Comparison of ENCODE assay signal across 18 cellular contexts in the genomic region with DNA sequence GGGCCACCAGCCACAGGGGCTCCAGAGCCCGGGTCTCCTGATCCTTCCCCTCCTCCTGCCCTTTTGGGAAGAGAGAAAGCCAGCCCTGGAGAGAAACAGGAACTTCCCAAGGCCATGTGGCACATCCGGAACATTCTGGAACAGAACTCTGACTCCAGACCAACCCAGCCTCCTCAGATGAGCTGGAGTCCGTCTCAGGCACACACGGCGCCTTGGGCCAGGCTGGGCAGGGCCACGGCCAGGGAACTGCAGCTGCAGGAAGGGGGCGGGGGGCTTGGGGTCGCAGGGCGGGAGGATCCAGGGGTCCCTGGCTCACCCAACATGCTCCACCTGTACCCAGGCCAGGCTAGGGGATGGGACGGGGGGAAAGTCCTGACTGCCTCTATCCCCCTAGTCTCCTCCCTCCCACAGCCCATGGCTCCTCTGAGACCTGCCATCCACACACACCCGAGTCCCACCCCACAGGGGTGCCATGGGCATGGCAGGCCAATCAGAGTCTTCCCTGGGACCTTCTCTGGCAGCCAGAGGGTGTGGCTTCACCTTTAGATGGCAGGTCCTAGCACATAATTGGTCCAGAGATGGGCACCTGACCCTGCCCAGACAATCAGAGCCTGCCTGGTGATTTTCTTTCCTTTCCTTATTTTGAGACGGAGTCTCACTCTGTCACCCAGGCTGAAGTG. TPM values are rescaled to one million over a fixed set of nuclear protein-coding genes. Genes with fewer than 3 reads are reported as not detected.
DNase-seq lines count a peak whose midpoint lies in the region; ATAC-seq, FAIRE-seq and TF ChIP-seq lines count a peak whose summit lies in the region.
"Had no signal": no experiment of that assay in that cellular context is flagged by ENCODE, and none has a peak within 500 bp of the region (broad histone marks: within the 10 kb centered on the region; RNA-seq: fewer than 3 reads in every experiment).

No MANE protein-coding gene starts in this region.

- no peak overlapping the region for H3K4me3 ChIP-seq in GM12878
- peak overlapping the region; percentile 17 for H3K4me3 ChIP-seq in lower lobe of right lung
- H3K4me3 ChIP-seq in tibial nerve = no peak overlapping the region
- H3K4me3 ChIP-seq: HAP-1, hepatocyte had no signal

- H3K9ac ChIP-seq in GM12878 (ENCODE audit: control insufficient read depth, insufficient read depth, low read length) = no peak overlapping the region

- H3K4me1 Mint-ChIP-seq in activated CD8-positive, alpha-beta memory T cell treated with anti-CD3 and anti-CD28 coated beads, Interleukin-2, amount 10 ng/mL, durations not matched to agents 7 days and 5 days = no peaks in the 10 kb centered on the region

- POLR2A ChIA-PET in GM12878 (lab: Charles Lee) = interaction anchor here (0.7 kb wide), 1 partner anchor 130 kb away, joined by 4 read pairs; a partner anchor contains a TSS

- WGBS in GM12878 (ENCODE audit: insufficient coverage, insufficient replicate concordance, low lambda C conversion rate, missing lambda C conversion rate) = 78% methylated on average over 7 of the region's 12 CpGs
- 86 to 91% methylated on average over 10 of the region's 12 CpGs for WGBS in tibial nerve, 2 donors

- H3K27ac Mint-ChIP-seq in activated CD8-positive, alpha-beta memory T cell treated with anti-CD3 and anti-CD28 coated beads, Interleukin-2, amount 10 ng/mL, durations not matched to agents 7 days and 5 days = no peak overlapping the region
- H3K27ac Mint-ChIP-seq: activated naive CD4-positive, alpha-beta T cell treated with anti-CD3 and anti-CD28 coated beads for 36 hours had no signal

- TF ChIP-seq RAD21 in GM12878 (IDR thresholded peaks at IDR 0.05; ENCODE audit: insufficient read depth, low read depth, low read length) = no peak

- SMC1A ChIA-PET in GM12878 (lab: Charles Lee; ENCODE audit: uncharacterized antibody, unreplicated experiment) = no interaction called here

- TF ChIP-seq CTCF in GM12878 (IDR thresholded peaks at IDR 0.05 in 2 of 3, conservative IDR thresholded peaks at IDR 0.05 in 1 of 3; ENCODE audit: control insufficient read depth in 2 of 3, extremely low read depth in 1 of 3, insufficient read depth in 1 of 3, low read depth in 3 of 3, low read length in 3 of 3) (no peak), lower lobe of right lung (IDR thresholded peaks at IDR 0.05) (no peak), tibial nerve (IDR thresholded peaks at IDR 0.05) (no peak)

- no peaks in the 10 kb centered on the region; the same call in none of the 2 replicates for H4K20me1 ChIP-seq in GM12878 (ENCODE audit: control insufficient read depth, insufficient read depth)

- no peaks in the 10 kb centered on the region for H3K9me3 Mint-ChIP-seq in activated CD8-positive, alpha-beta memory T cell treated with anti-CD3 and anti-CD28 coated beads, Interleukin-2, amount 10 ng/mL, durations not matched to agents 7 days and 5 days (ENCODE audit: low read depth)
- H3K9me3 Mint-ChIP-seq: activated naive CD4-positive, alpha-beta T cell treated with anti-CD3 and anti-CD28 coated beads for 36 hours had no signal

- in situ Hi-C loops in GM12878 (cut with MboI) = no loop called here

- ATAC-seq in activated CD8-positive, alpha-beta memory T cell treated with anti-CD3 and anti-CD28 coated beads, Interleukin-2, amount 10 ng/mL, durations not matched to agents 7 days and 5 days = peak; percentile 35
- ATAC-seq in GM12878 (peak; percentile 20; the same call in 2 of the 3 replicates), lower lobe of right lung (no peak), GM21528 (IDR thresholded peaks at IDR 0.05; ENCODE audit: low FRiP score, unreplicated experiment) (no peak), left lobe of liver (no peak)

- no peak overlapping the region for H3K4me3 Mint-ChIP-seq in activated CD8-positive, alpha-beta memory T cell treated with anti-CD3 and anti-CD28 coated beads, Interleukin-2, amount 10 ng/mL, durations not matched to agents 7 days and 5 days
- H3K4me3 Mint-ChIP-seq: activated naive CD4-positive, alpha-beta T cell treated with anti-CD3 and anti-CD28 coated beads for 36 hours had no signal

- no peaks in the 10 kb centered on the region for H3K79me2 ChIP-seq in GM12878 (ENCODE audit: control insufficient read depth, insufficient read depth, low read length)

- H3K36me3 Mint-ChIP-seq in activated CD8-positive, alpha-beta memory T cell treated with anti-CD3 and anti-CD28 coated beads, Interleukin-2, amount 10 ng/mL, durations not matched to agents 7 days and 5 days = peaks cover 5% of the 10 kb centered on the region

- CTCF ChIA-PET in activated CD8-positive, alpha-beta memory T cell treated with anti-CD3 and anti-CD28 coated beads, Interleukin-2, amount 10 ng/mL, durations not matched to agents 7 days and 5 days (lab: Charles Lee) = interaction anchor here (1.0 kb wide), 1 partner anchor 38 kb away, joined by 3 read pairs; no protein-coding TSS in a partner anchor
- CTCF ChIA-PET in GM12878 (lab: Yijun Ruan, JAX) = no interaction called here

- peaks cover 4 to 21% of the 10 kb centered on the region in 2 experiments; a peak in 3 of 4 replicates for H3K36me3 ChIP-seq in GM12878 (ENCODE audit: control insufficient read depth in 2 of 2, insufficient read depth in 2 of 2, low read length in 1 of 2)
- peaks cover 61% of the 10 kb centered on the region for H3K36me3 ChIP-seq in lower lobe of right lung
- peaks cover 0 to 63% (median 6%) of the 10 kb centered on the region in 3 donors for H3K36me3 ChIP-seq in tibial nerve

- H2AFZ ChIP-seq in GM12878 (ENCODE audit: control insufficient read depth, low read depth, low read length) = no peak overlapping the region
- H2AFZ ChIP-seq: hepatocyte had no signal

- DNase-seq in activated CD8-positive, alpha-beta memory T cell treated with anti-CD3 and anti-CD28 coated beads, Interleukin-2, amount 10 ng/mL, durations not matched to agents 7 days and 5 days = no peak
- DNase-seq in activated CD8-positive, alpha-beta memory T cell treated with anti-CD3 and anti-CD28 coated beads, Interleukin-2, amount 50 U/mL, for 4 hours = no peak
- no peak for DNase-seq in GM12878 (ENCODE audit: low read depth, low spot score)
- DNase-seq in lower lobe of right lung = no peak
- DNase-seq in tibial nerve (ENCODE audit: low spot score in 2 of 2) = no peak
- no peak for DNase-seq in left lobe of liver (ENCODE audit: low spot score)
- DNase-seq in DMS114 treated with DMSO at 0.1 percent for 48 hours (lab: John Stamatoyannopoulos, UW; ENCODE audit: unreplicated experiment) = no peak
- DNase-seq: activated CD4-positive, alpha-beta T cell treated with anti-CD3 and anti-CD28 coated beads for 4 hours; activated naive CD4-positive, alpha-beta T cell treated with anti-CD3 and anti-CD28 coated beads for 36 hours; C1 segment of cervical spinal cord; KG1; NCI-H1048; NCI-H2081 treated with DMSO at 0.1 percent for 48 hours; NCI-H526 treated with DMSO at 0.1 percent for 48 hours had no signal

- BruUV-seq in GM12878 (replicated peaks; lab: Mats Ljungman, UMichigan) = no TSS peak

- H3K27me3 ChIP-seq in GM12878 (replicated peaks in 1 of 2; ENCODE audit: control insufficient read depth in 2 of 2, insufficient read depth in 2 of 2, low read length in 1 of 2) (no peaks in the 10 kb centered on the region), lower lobe of right lung (ENCODE audit: low read depth) (no peaks in the 10 kb centered on the region), tibial nerve (no peaks in the 10 kb centered on the region)
- H3K27me3 ChIP-seq: hepatocyte had no signal

- H3K27ac ChIP-seq in GM12878 (ENCODE audit: control insufficient read depth, insufficient read depth) = no peak overlapping the region
- peak overlapping the region; percentile 75 for H3K27ac ChIP-seq in lower lobe of right lung
- H3K27ac ChIP-seq in tibial nerve = peak overlapping the region in 3 of 4 donors; percentile 34 to 79 (median 41)
- H3K27ac ChIP-seq: hepatocyte had no signal

- no peak for TF ChIP-seq EP300 in GM12878 (IDR thresholded peaks at IDR 0.05; ENCODE audit: borderline replicate concordance in 1 of 2, control insufficient read depth in 1 of 2, low read depth in 2 of 2, low read length in 2 of 2)
- no peak for TF ChIP-seq EP300 in tibial nerve (IDR thresholded peaks at IDR 0.05)

- H3K4me2 ChIP-seq in GM12878 (ENCODE audit: control insufficient read depth, insufficient read depth) = no peak overlapping the region
- H3K4me2 ChIP-seq: hepatocyte had no signal

- intact Hi-C loops in GM12878 (cut with micrococcal nuclease; ENCODE audit: unreplicated experiment) = no loop called here
- intact Hi-C loops in lower lobe of right lung (cut with DNase I) = no loop called here

- RAD21 ChIA-PET in GM12878 (lab: Charles Lee; ENCODE audit: unreplicated experiment) = no interaction called here

- H3K27me3 Mint-ChIP-seq in activated CD8-positive, alpha-beta memory T cell treated with anti-CD3 and anti-CD28 coated beads, Interleukin-2, amount 10 ng/mL, durations not matched to agents 7 days and 5 days = no peaks in the 10 kb centered on the region

- H3K4me1 ChIP-seq in GM12878 (ENCODE audit: control insufficient read depth, insufficient read depth, low read length) (no peaks in the 10 kb centered on the region), lower lobe of right lung (peaks cover 72% of the 10 kb centered on the region), tibial nerve (peaks cover 0 to 85% (median 32%) of the 10 kb centered on the region in 4 donors)
- H3K4me1 ChIP-seq: HAP-1 had no signal

- no peaks in the 10 kb centered on the region for H3K9me3 ChIP-seq in GM12878 (replicated peaks; ENCODE audit: control insufficient read depth, insufficient read depth, low read length)
- H3K9me3 ChIP-seq in lower lobe of right lung = no peaks in the 10 kb centered on the region
- H3K9me3 ChIP-seq in tibial nerve = no peaks in the 10 kb centered on the region
- H3K9me3 ChIP-seq: HAP-1 had no signal

- FAIRE-seq in GM12878 (lab: Jason Lieb, UNC) = no peak
- FAIRE-seq: keratinocyte had no signal

- TF ChIP-seq POLR2A in GM12878 (IDR thresholded peaks at IDR 0.05; ENCODE audit: low read depth, low read length) (no peak), tibial nerve (IDR thresholded peaks at IDR 0.05) (no peak)

RNA-seq across cellular contexts. Expression of a gene that starts 22.9 kb away (rescaled TPM):
- 10 to 100 TPM; 50.6 to 74.7 TPM for total RNA-seq in activated CD8-positive, alpha-beta memory T cell treated with anti-CD3 and anti-CD28 coated beads, Interleukin-2, amount 10 ng/mL, durations not matched to agents 7 days and 5 days
- total RNA-seq in GM12878 (2013; cell fraction: nucleolus; rRNA removed) = 26.2 and 31.8 TPM in 2 replicates
- total RNA-seq in GM12878 (2014; rRNA removed) = 13.8 and 15.8 TPM in 2 replicates
- 4.8 and 5.6 TPM in 2 replicates for total RNA-seq in GM12878 (2014; rRNA removed; fragmentation: Illumina TruSeq; extraction: Trizol)
- 38.5 and 44.6 TPM in 2 replicates for total RNA-seq in GM12878 (2021)
- polyA plus RNA-seq in GM12878 (2011; ENCODE audit: low read depth) = 3.3 TPM
- 2.7 and 7.2 TPM in 2 replicates for polyA plus RNA-seq in GM12878 (2011; rRNA removed)
- 9.3 and 12.8 TPM in 2 replicates for polyA plus RNA-seq in GM12878 (2011; cell fraction: cytosol; rRNA removed)
- polyA plus RNA-seq in GM12878 (2011; cell fraction: nucleus; rRNA removed) = 64.7 and 83.4 TPM in 2 replicates
- polyA plus RNA-seq in GM12878 (2012) = 12.3 and 13.5 TPM in 2 replicates
- 2.2 and 5.0 TPM in 2 replicates for polyA plus RNA-seq in GM12878 (2014; fragmentation: Illumina TruSeq; extraction: Trizol)
- polyA plus RNA-seq in GM12878 (2014; fragmentation: Nextera tagmentation; extraction: Ambion mirVana) = under 1 TPM; 0.08 to 0.15 TPM
- polyA plus RNA-seq in GM12878 (2014; rRNA removed) = 21.8 and 26.0 TPM in 2 replicates
- polyA plus RNA-seq in GM12878 (2016; fragmentation: Nextera tagmentation; extraction: Ambion mirVana) = 1 to 10 TPM; 4.2 to 5.9 TPM
- 10.8 and 18.6 TPM in 2 replicates for polyA minus RNA-seq in GM12878 (2011; rRNA and poly(A)+ RNA removed)
- polyA minus RNA-seq in GM12878 (2011; cell fraction: cytosol; rRNA and poly(A)+ RNA removed) = 17.7 and 21.2 TPM in 2 replicates
- 15.5 and 27.3 TPM in 2 replicates for polyA minus RNA-seq in GM12878 (2011; cell fraction: nucleus; rRNA and poly(A)+ RNA removed)
- total RNA-seq in lower lobe of right lung = 91.6 TPM
- total RNA-seq in tibial nerve = 100 to 1,000 TPM in 1 of 4 donors, 10 to 100 TPM in 3; 26.6 to 105 (median 39.3) TPM
- 22.6 TPM for total RNA-seq in left lobe of liver

RNA-seq across cellular contexts. Expression of a gene that starts 47.4 kb away (rescaled TPM):
- total RNA-seq in activated CD8-positive, alpha-beta memory T cell treated with anti-CD3 and anti-CD28 coated beads, Interleukin-2, amount 10 ng/mL, durations not matched to agents 7 days and 5 days = 100 to 1,000 TPM; 143 to 217 TPM
- 30.7 and 37.1 TPM in 2 replicates for total RNA-seq in GM12878 (2013; cell fraction: nucleolus; rRNA removed)
- total RNA-seq in GM12878 (2014; rRNA removed) = 325 and 388 TPM in 2 replicates
- total RNA-seq in GM12878 (2014; rRNA removed; fragmentation: Illumina TruSeq; extraction: Trizol) = 185 and 204 TPM in 2 replicates
- total RNA-seq in GM12878 (2021) = 305 and 316 TPM in 2 replicates
- polyA plus RNA-seq in GM12878 (2011; ENCODE audit: low read depth) = 143 TPM
- polyA plus RNA-seq in GM12878 (2011; rRNA removed) = 171 and 289 TPM in 2 replicates
- polyA plus RNA-seq in GM12878 (2011; cell fraction: cytosol; rRNA removed) = 532 and 769 TPM in 2 replicates
- 455 and 480 TPM in 2 replicates for polyA plus RNA-seq in GM12878 (2011; cell fraction: nucleus; rRNA removed)
- 460 and 464 TPM in 2 replicates for polyA plus RNA-seq in GM12878 (2012)
- 144 and 257 TPM in 2 replicates for polyA plus RNA-seq in GM12878 (2014; fragmentation: Illumina TruSeq; extraction: Trizol)
- polyA plus RNA-seq in GM12878 (2014; fragmentation: Nextera tagmentation; extraction: Ambion mirVana) = 10 to 100 TPM; 33.3 to 99.6 TPM
- polyA plus RNA-seq in GM12878 (2014; rRNA removed) = 749 and 807 TPM in 2 replicates
- polyA plus RNA-seq in GM12878 (2016; fragmentation: Nextera tagmentation; extraction: Ambion mirVana) = 100 to 1,000 TPM; 534 to 574 TPM
- polyA minus RNA-seq in GM12878 (2011; rRNA and poly(A)+ RNA removed) = 134 and 182 TPM in 2 replicates
- polyA minus RNA-seq in GM12878 (2011; cell fraction: cytosol; rRNA and poly(A)+ RNA removed) = 111 and 122 TPM in 2 replicates
- polyA minus RNA-seq in GM12878 (2011; cell fraction: nucleus; rRNA and poly(A)+ RNA removed) = 39.3 and 60.3 TPM in 2 replicates
- 378 TPM for total RNA-seq in lower lobe of right lung
- total RNA-seq in tibial nerve = 100 to 1,000 TPM; 337 to 518 (median 493) TPM
- total RNA-seq in left lobe of liver = 247 TPM

RNA-seq across cellular contexts. Expression of a gene that starts 54.4 kb away (rescaled TPM):
- 10 to 100 TPM; 76.7 to 80.5 TPM for total RNA-seq in activated CD8-positive, alpha-beta memory T cell treated with anti-CD3 and anti-CD28 coated beads, Interleukin-2, amount 10 ng/mL, durations not matched to agents 7 days and 5 days
- total RNA-seq in GM12878 (2013; cell fraction: nucleolus; rRNA removed) = 65.3 and 74.4 TPM in 2 replicates
- 62.0 and 65.7 TPM in 2 replicates for total RNA-seq in GM12878 (2014; rRNA removed)
- total RNA-seq in GM12878 (2014; rRNA removed; fragmentation: Illumina TruSeq; extraction: Trizol) = 30.7 and 34.3 TPM in 2 replicates
- total RNA-seq in GM12878 (2021) = 64.6 and 71.0 TPM in 2 replicates
- polyA plus RNA-seq in GM12878 (2011; ENCODE audit: low read depth) = 10.6 TPM
- 30.2 and 31.3 TPM in 2 replicates for polyA plus RNA-seq in GM12878 (2011; rRNA removed)
- 35.3 and 63.5 TPM in 2 replicates for polyA plus RNA-seq in GM12878 (2011; cell fraction: cytosol; rRNA removed)
- polyA plus RNA-seq in GM12878 (2011; cell fraction: nucleus; rRNA removed) = 132 and 164 TPM in 2 replicates
- polyA plus RNA-seq in GM12878 (2012) = 35.5 and 36.4 TPM in 2 replicates
- 8.5 and 16.3 TPM in 2 replicates for polyA plus RNA-seq in GM12878 (2014; fragmentation: Illumina TruSeq; extraction: Trizol)
- under 1 TPM; 0.33 to 0.74 TPM for polyA plus RNA-seq in GM12878 (2014; fragmentation: Nextera tagmentation; extraction: Ambion mirVana)
- 57.0 and 69.5 TPM in 2 replicates for polyA plus RNA-seq in GM12878 (2014; rRNA removed)
- polyA plus RNA-seq in GM12878 (2016; fragmentation: Nextera tagmentation; extraction: Ambion mirVana) = 1 to 10 TPM; 4.9 to 5.4 TPM
- polyA minus RNA-seq in GM12878 (2011; rRNA and poly(A)+ RNA removed) = 31.5 and 37.9 TPM in 2 replicates
- polyA minus RNA-seq in GM12878 (2011; cell fraction: cytosol; rRNA and poly(A)+ RNA removed) = 19.5 and 22.7 TPM in 2 replicates
- polyA minus RNA-seq in GM12878 (2011; cell fraction: nucleus; rRNA and poly(A)+ RNA removed) = 19.9 and 33.8 TPM in 2 replicates
- total RNA-seq in lower lobe of right lung = 50.5 TPM
- 10 to 100 TPM; 52.5 to 91.2 (median 68.7) TPM for total RNA-seq in tibial nerve
- total RNA-seq in left lobe of liver = 33.1 TPM

RNA-seq across cellular contexts. Expression of a gene that starts 56.0 kb away (rescaled TPM):
- 100 to 1,000 TPM; 173 to 206 TPM for total RNA-seq in activated CD8-positive, alpha-beta memory T cell treated with anti-CD3 and anti-CD28 coated beads, Interleukin-2, amount 10 ng/mL, durations not matched to agents 7 days and 5 days
- 37.4 and 46.6 TPM in 2 replicates for total RNA-seq in GM12878 (2013; cell fraction: nucleolus; rRNA removed)
- total RNA-seq in GM12878 (2014; rRNA removed) (194 and 207 TPM in 2 replicates), GM12878 (2014; rRNA removed; fragmentation: Illumina TruSeq; extraction: Trizol) (78.7 and 85.5 TPM in 2 replicates), GM12878 (2021) (243 and 250 TPM in 2 replicates), lower lobe of right lung (158 TPM), tibial nerve (100 to 1,000 TPM in 3 of 4 donors, 10 to 100 TPM in 1; 81.6 to 136 (median 121) TPM), left lobe of liver (143 TPM)
- 54.0 TPM for polyA plus RNA-seq in GM12878 (2011; ENCODE audit: low read depth)
- polyA plus RNA-seq in GM12878 (2011; rRNA removed) (92.4 and 192 TPM in 2 replicates), GM12878 (2014; fragmentation: Illumina TruSeq; extraction: Trizol) (10.0 and 142 TPM in 2 replicates), GM12878 (2014; fragmentation: Nextera tagmentation; extraction: Ambion mirVana) (10 to 100 TPM in 1 of 2 experiments, 1 to 10 TPM in 1; 4.0 to 17.0 TPM), GM12878 (2014; rRNA removed) (367 and 444 TPM in 2 replicates), GM12878 (2016; fragmentation: Nextera tagmentation; extraction: Ambion mirVana) (100 to 1,000 TPM; 460 to 487 TPM)
- 220 and 291 TPM in 2 replicates for polyA plus RNA-seq in GM12878 (2011; cell fraction: cytosol; rRNA removed)
- polyA plus RNA-seq in GM12878 (2011; cell fraction: nucleus; rRNA removed) = 162 and 168 TPM in 2 replicates
- 184 and 198 TPM in 2 replicates for polyA plus RNA-seq in GM12878 (2012)
- polyA minus RNA-seq in GM12878 (2011; rRNA and poly(A)+ RNA removed) = 76.9 and 101 TPM in 2 replicates
- 70.2 and 78.0 TPM in 2 replicates for polyA minus RNA-seq in GM12878 (2011; cell fraction: cytosol; rRNA and poly(A)+ RNA removed)
- 29.5 and 49.3 TPM in 2 replicates for polyA minus RNA-seq in GM12878 (2011; cell fraction: nucleus; rRNA and poly(A)+ RNA removed)

Comparison
In these comparisons a context has a peak if more than half of its experiments do, and no peak if none do; other contexts are left out.
1. ATAC-seq: peak in activated CD8-positive, alpha-beta memory T cell treated with anti-CD3 and anti-CD28 coated beads, Interleukin-2, amount 10 ng/mL, durations not matched to agents 7 days and 5 days (single experiment) and GM12878 (single experiment); none in lower lobe of right lung (0 of 2), GM21528 (single experiment) and left lobe of liver (single experiment).